ENCODE assay signal across 8 cellular contexts in the genomic region with DNA sequence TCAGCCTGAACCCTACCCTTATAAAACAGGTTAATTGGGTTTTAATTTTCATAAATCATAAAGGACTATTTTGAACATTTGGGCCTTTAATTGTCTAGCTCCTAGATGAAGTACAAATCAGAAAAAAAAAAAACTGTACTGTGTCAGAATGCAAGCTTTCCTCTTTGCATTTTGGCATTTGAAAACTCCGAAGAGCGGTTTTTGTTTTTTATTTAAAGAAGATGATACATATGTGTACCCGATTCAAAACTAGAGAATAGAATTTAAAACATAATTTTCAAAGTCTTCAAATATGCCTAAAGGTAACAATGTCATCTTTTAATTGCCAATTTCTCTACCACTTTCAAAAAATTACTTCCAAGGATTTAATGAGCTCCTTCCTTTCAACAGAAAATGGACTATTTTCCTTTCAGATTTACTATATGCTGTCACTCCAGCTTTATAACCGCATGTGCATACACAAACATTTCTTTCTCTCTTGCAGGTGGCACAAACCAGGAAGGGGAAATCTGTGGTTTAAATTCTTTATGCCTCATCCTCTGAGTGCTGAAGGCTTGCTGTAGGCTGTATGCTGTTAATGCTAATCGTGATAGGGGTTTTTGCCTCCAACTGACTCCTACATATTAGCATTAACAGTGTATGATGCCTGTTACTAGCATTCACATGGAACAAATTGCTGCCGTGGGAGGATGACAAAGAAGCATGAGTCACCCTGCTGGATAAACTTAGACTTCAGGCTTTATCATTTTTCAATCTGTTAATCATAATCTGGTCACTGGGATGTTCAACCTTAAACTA. TPM values are rescaled to one million over a fixed set of nuclear protein-coding genes. Genes with fewer than 3 reads are reported as not detected.
DNase-seq lines count a peak whose midpoint lies in the region; ATAC-seq and FAIRE-seq lines count a peak whose summit lies in the region.

No MANE protein-coding gene starts in this region.

- peak; percentile 98 for DNase-seq in A172 (ENCODE audit: low spot score)
- no peak for DNase-seq in GM18507 (ENCODE audit: extremely low spot score, insufficient read length, low read depth)
- peak; percentile 48 for DNase-seq in T-helper 22 cell (ENCODE audit: low read depth)
- peak; percentile 68 for DNase-seq in central memory CD4-positive, alpha-beta T cell
- peak; percentile 41 for DNase-seq in pulmonary artery endothelial cell (ENCODE audit: low read depth, low spot score)
- no peak for DNase-seq in NCI-H2029 treated with DMSO at 0.1 percent for 48 hours (lab: John Stamatoyannopoulos, UW)

- peak; percentile 95 for FAIRE-seq in GM18507 (lab: Jason Lieb, UNC)

- peak; percentile 21 for ATAC-seq in HG03460 (IDR thresholded peaks at IDR 0.05; ENCODE audit: unreplicated experiment)
- ATAC-seq in HG03045 (IDR thresholded peaks at IDR 0.05; ENCODE audit: unreplicated experiment): no peak

RNA-seq across cellular contexts. Expression of gene MRPL39, which starts 33.7 kb away (rescaled TPM):
- 77.0 and 91.8 TPM in 2 replicates for total RNA-seq in A172 (2014; rRNA removed; shearing (Covaris generic))
- 47.1 and 65.4 TPM in 2 replicates for total RNA-seq in pulmonary artery endothelial cell

Comparison
In these comparisons a context has a peak if more than half of its experiments do, and no peak if none do; other contexts are left out.
1. DNase-seq: peak in A172 (single experiment), T-helper 22 cell (single experiment), central memory CD4-positive, alpha-beta T cell (single experiment) and pulmonary artery endothelial cell (single experiment); none in GM18507 (single experiment) and NCI-H2029 treated with DMSO at 0.1 percent for 48 hours (single experiment).